ENCODE assay signal across 9 cellular contexts in the genomic region with DNA sequence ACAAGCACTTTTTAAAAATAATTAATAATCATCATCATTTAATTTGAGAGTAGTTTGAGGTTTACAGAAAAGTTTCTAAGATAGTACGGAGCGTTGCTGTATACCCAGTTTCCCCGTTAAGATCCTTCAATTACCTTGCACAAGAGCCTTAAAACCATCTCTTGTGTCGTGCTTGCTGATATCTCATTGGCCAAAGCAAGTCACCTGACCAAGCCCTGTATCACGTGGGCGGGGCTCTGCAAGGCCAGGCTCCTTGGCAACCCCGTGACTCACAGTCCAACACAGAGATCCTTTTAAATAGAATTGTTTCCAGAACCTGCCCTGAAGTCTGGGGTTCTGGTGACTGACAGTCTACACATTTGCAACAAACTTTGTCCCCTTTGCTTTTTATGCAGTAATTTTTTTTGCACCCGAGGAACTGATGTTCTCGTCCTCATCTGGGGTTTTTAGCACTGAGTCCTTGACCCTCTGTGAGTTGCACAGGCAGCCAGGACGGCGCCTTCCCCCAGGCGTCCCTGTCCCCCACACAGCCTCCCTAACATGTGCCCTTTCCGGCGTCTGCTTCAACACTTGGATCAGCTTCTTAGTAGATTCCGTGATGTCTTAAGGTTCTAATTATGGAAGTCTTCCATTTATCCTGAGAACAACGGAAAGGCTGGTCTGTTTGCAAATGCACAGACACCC.
DNase-seq lines count a peak whose midpoint lies in the region; ATAC-seq and TF ChIP-seq lines count a peak whose summit lies in the region.
"Had no signal": no experiment of that assay in that cellular context is flagged by ENCODE, and none has a peak within 500 bp of the region (broad histone marks: within the 10 kb centered on the region; RNA-seq: fewer than 3 reads in every experiment).

No MANE protein-coding gene starts in this region.

- peaks cover 0 to 100% (median 0%) of the 10 kb centered on the region in 11 experiments; a peak in 8 of 22 replicates for H3K27me3 ChIP-seq in BLaER1 treated with 17β-estradiol and CSF1 and Interleukin-3, amounts not matched to agents 10 nM and 100 nM
- H3K27me3 ChIP-seq in lung (ENCODE audit: control insufficient read depth, insufficient read depth) (no peaks in the 10 kb centered on the region), transverse colon (no peaks in the 10 kb centered on the region)

- no peak overlapping the region; a peak in 1 of 22 replicates for H3K27ac ChIP-seq in BLaER1 treated with 17β-estradiol and CSF1 and Interleukin-3, amounts not matched to agents 10 nM and 100 nM
- peak overlapping the region in 1 of 2 donors; percentile 66 for H3K27ac ChIP-seq in lung (ENCODE audit: low read depth in 1 of 2, low read length in 1 of 2)
- H3K27ac ChIP-seq in transverse colon = no peak overlapping the region

- ATAC-seq in lung (ENCODE audit: insufficient read depth, low FRiP score) = no peak
- no peak for ATAC-seq in GM19328 (IDR thresholded peaks at IDR 0.05; ENCODE audit: unreplicated experiment)

- H3K36me3 Mint-ChIP-seq in CD14-positive monocyte = no peaks in the 10 kb centered on the region

- H4K20me1 ChIP-seq in BLaER1 treated with 17β-estradiol and CSF1 and Interleukin-3, amounts not matched to agents 10 nM and 100 nM = peaks cover 0 to 78% (median 62%) of the 10 kb centered on the region in 11 experiments; a peak in 19 of 22 replicates

- no peak for TF ChIP-seq EP300 in transverse colon (IDR thresholded peaks at IDR 0.05; ENCODE audit: low read depth)

- peaks cover 0 to 31% (median 7%) of the 10 kb centered on the region in 11 experiments; a peak in 10 of 22 replicates for H3K36me3 ChIP-seq in BLaER1 treated with 17β-estradiol and CSF1 and Interleukin-3, amounts not matched to agents 10 nM and 100 nM
- H3K36me3 ChIP-seq in lung (ENCODE audit: control insufficient read depth in 2 of 2, insufficient read depth in 2 of 2, low read length in 2 of 2) (no peaks in the 10 kb centered on the region), transverse colon (no peaks in the 10 kb centered on the region)

- H3K9ac ChIP-seq in BLaER1 treated with 17β-estradiol and CSF1 and Interleukin-3, amounts not matched to agents 10 nM and 100 nM = no peak overlapping the region

- peaks cover 0 to 10% (median 3%) of the 10 kb centered on the region in 7 donors for H3K9me3 Mint-ChIP-seq in CD14-positive monocyte
- H3K9me3 Mint-ChIP-seq: stimulated activated naive CD8-positive, alpha-beta T cell treated with anti-CD3 and anti-CD28 coated beads, Interleukin-15, Interleukin-2, amounts not matched to agents 100 ng/mL and 50 ng/mL, for 24 hours had no signal

- H3K4me3 ChIP-seq in BLaER1 treated with 17β-estradiol and CSF1 and Interleukin-3, amounts not matched to agents 10 nM and 100 nM = no peak overlapping the region
- no peak overlapping the region for H3K4me3 ChIP-seq in cardiac fibroblast (replicated peaks in 1 of 2; ENCODE audit: low read depth in 2 of 2, low read length in 2 of 2)
- H3K4me3 ChIP-seq in lung = no peak overlapping the region
- no peak overlapping the region for H3K4me3 ChIP-seq in transverse colon

- no peak overlapping the region for H3K4me3 Mint-ChIP-seq in CD14-positive monocyte
- H3K4me3 Mint-ChIP-seq: stimulated activated naive CD8-positive, alpha-beta T cell treated with anti-CD3 and anti-CD28 coated beads, Interleukin-15, Interleukin-2, amounts not matched to agents 100 ng/mL and 50 ng/mL, for 24 hours had no signal

- no peaks in the 10 kb centered on the region for H3K4me1 Mint-ChIP-seq in CD14-positive monocyte

- no peak overlapping the region for H3K27ac Mint-ChIP-seq in CD14-positive monocyte
- H3K27ac Mint-ChIP-seq: stimulated activated naive CD8-positive, alpha-beta T cell treated with anti-CD3 and anti-CD28 coated beads, Interleukin-15, Interleukin-2, amounts not matched to agents 100 ng/mL and 50 ng/mL, for 24 hours had no signal

- in situ Hi-C loops in transverse colon (cut with MboI; ENCODE audit: low pct_ligation_motif_present in 1 of 4, low pct_unique_long_range_greater_than_20kb in 1 of 4, low sequenced_read_pairs in 3 of 4) = no loop called here

- H3K27me3 Mint-ChIP-seq in CD14-positive monocyte (ENCODE audit: low read depth in 3 of 3) = peaks cover 2 to 3% (median 2%) of the 10 kb centered on the region in 3 donors

- no peak for TF ChIP-seq POLR2A in transverse colon (IDR thresholded peaks at IDR 0.05)

- H3K4me2 ChIP-seq in BLaER1 treated with 17β-estradiol and CSF1 and Interleukin-3, amounts not matched to agents 10 nM and 100 nM = peak overlapping the region in 9 of 11 experiments; percentile 73 to 96 (median 82); a peak in 15 of 22 replicates

- peak; percentile 51 for DNase-seq in LoVo (ENCODE audit: low spot score)
- peak; percentile 72 to 78 for DNase-seq in cardiac fibroblast (ENCODE audit: low read depth in 2 of 2)
- peak; percentile 50 for DNase-seq in lung (ENCODE audit: low spot score)
- DNase-seq in transverse colon = peak; percentile 26
- DNase-seq in NCI-H774 (lab: John Stamatoyannopoulos, UW) = no peak
- no peak for DNase-seq in CD14-positive monocyte (ENCODE audit: low spot score)

- peaks cover 21 to 61% (median 41%) of the 10 kb centered on the region in 10 experiments for H3K4me1 ChIP-seq in BLaER1 treated with 17β-estradiol and CSF1 and Interleukin-3, amounts not matched to agents 10 nM and 100 nM
- H3K4me1 ChIP-seq in lung (ENCODE audit: control insufficient read depth in 2 of 2, insufficient read depth in 2 of 2, low read length in 2 of 2) (peaks cover 0 to 16% of the 10 kb centered on the region in 2 donors), transverse colon (peaks cover 0 to 7% (median 0%) of the 10 kb centered on the region in 4 donors)

- H3K9me3 ChIP-seq in BLaER1 treated with 17β-estradiol and CSF1 and Interleukin-3, amounts not matched to agents 10 nM and 100 nM (replicated peaks in 1 of 11) = peaks cover 17 to 27% (median 22%) of the 10 kb centered on the region in 11 experiments; a peak in 21 of 22 replicates
- H3K9me3 ChIP-seq in lung (ENCODE audit: control insufficient read depth in 2 of 2, insufficient read depth in 1 of 2, low read length in 1 of 2) (peaks cover 0 to 9% of the 10 kb centered on the region in 2 donors), transverse colon (no peaks in the 10 kb centered on the region)

- intact Hi-C loops in transverse colon (cut with DNase I; ENCODE audit: low total_unique reads) = no loop called here
- intact Hi-C loops in CD14-positive monocyte (cut with micrococcal nuclease) = no loop called here

- TF ChIP-seq CTCF in cardiac fibroblast (IDR thresholded peaks at IDR 0.05; ENCODE audit: low read depth, low read length) (no peak), lung (IDR thresholded peaks at IDR 0.05; ENCODE audit: control extremely low read depth, extremely low read depth) (no peak), transverse colon (IDR thresholded peaks at IDR 0.05) (no peak), CD14-positive monocyte (IDR thresholded peaks at IDR 0.05) (no peak)

- WGBS in lung, 2 donors = 71 to 86% methylated on average over 16 of the region's 16 CpGs
- WGBS in transverse colon (ENCODE audit: low coverage in 1 of 2), 2 donors = 79 to 92% methylated on average over 12 to 16 of the region's 16 CpGs

Comparison
In these comparisons a context has a peak if more than half of its experiments do, and no peak if none do; other contexts are left out.
1. DNase-seq: peak in LoVo (single experiment), cardiac fibroblast (2 of 2), lung (single experiment) and transverse colon (single experiment); none in NCI-H774 (single experiment) and CD14-positive monocyte (single experiment).